ENCODE assay signal across 9 cellular contexts in the genomic region with DNA sequence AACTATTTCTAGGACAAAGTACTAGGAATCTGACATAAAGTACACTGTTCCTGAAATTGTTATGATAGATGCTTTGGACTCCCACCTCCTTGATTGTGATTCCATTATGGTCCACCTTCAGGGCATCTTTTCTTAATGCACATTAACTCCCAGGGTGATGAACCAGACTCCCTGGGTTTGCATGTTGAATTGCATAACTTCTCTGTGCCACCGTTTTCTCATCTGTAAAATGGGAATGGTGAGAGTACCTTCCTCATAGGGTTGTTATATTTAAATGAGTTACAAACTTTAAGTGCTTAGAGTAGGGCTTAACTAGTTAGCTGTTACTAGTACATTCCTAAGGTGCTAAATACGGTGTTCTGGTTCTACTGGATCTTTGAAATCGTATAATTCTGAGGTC.
"Had no signal": no experiment of that assay in that cellular context is flagged by ENCODE, and none has a peak within 500 bp of the region (broad histone marks: within the 10 kb centered on the region; RNA-seq: fewer than 3 reads in every experiment).

No MANE protein-coding gene starts in this region.

- H3K9ac ChIP-seq: GM23248 had no signal

- FAIRE-seq: HTR-8/SVneo, K562 had no signal

- H2AFZ ChIP-seq: GM23248 had no signal

- H3K9me3 Mint-ChIP-seq: HFFc6 had no signal

- DNase-seq: GM23248, GOT3, H7, HFFc6, KG1 had no signal

- H3K9me3 ChIP-seq: HAP-1 had no signal

- ATAC-seq: HCT116, K562 had no signal

- H3K27ac ChIP-seq: GM23248 had no signal

- H3K4me3 ChIP-seq: GM23248, HAP-1, K562 had no signal

- H3K36me3 ChIP-seq: HAP-1 had no signal

- H3K27ac Mint-ChIP-seq: HFFc6 had no signal

- H3K4me3 Mint-ChIP-seq: HFFc6 had no signal
